8 cellular contexts compared by ENCODE assay signal in genomic region chr22:17057959-17058814, GRCh38. TPM values are rescaled to one million over a fixed set of nuclear protein-coding genes. Genes with fewer than 3 reads are reported as not detected.
A peak's percentile ranks its signal among the peaks of the same experiment; 100 is the strongest.
DNase-seq lines count a peak whose midpoint lies in the region; ATAC-seq and TF ChIP-seq lines count a peak whose summit lies in the region.

No MANE protein-coding gene starts in this region.

- H3K36me3 ChIP-seq in DND-41 (ENCODE audit: insufficient read depth, low read length) (no peaks in the 10 kb centered on the region), PC-3 (ENCODE audit: low read depth, low read length) (no peaks in the 10 kb centered on the region), aorta (ENCODE audit: control insufficient read depth in 1 of 2, insufficient read depth in 2 of 2, low read length in 1 of 2) (no peaks in the 10 kb centered on the region)

- peak; percentile 90 for ATAC-seq in DND-41 (ENCODE audit: insufficient read depth, low read depth)
- peak; percentile 69 for ATAC-seq in PC-3
- ATAC-seq in aorta (ENCODE audit: low FRiP score) = peak; percentile 82
- no peak for ATAC-seq in GM19324 (IDR thresholded peaks at IDR 0.05; ENCODE audit: low FRiP score, unreplicated experiment)

- no peaks in the 10 kb centered on the region for H3K9me2 ChIP-seq in PC-3 (replicated peaks; ENCODE audit: low read length)

- no peaks in the 10 kb centered on the region for H3F3A ChIP-seq in PC-3 (ENCODE audit: low read length, unreplicated experiment)

- H3K79me2 ChIP-seq in DND-41 (ENCODE audit: insufficient read depth, low read length) (no peaks in the 10 kb centered on the region), PC-3 (ENCODE audit: low read length) (no peaks in the 10 kb centered on the region)

- H3K9ac ChIP-seq in DND-41 (ENCODE audit: low read depth, low read length) (no peak overlapping the region), PC-3 (ENCODE audit: low read length) (no peak overlapping the region)

- H3K4me2 ChIP-seq in DND-41 (ENCODE audit: insufficient read depth, low read length) (no peak overlapping the region), PC-3 (ENCODE audit: low read length) (no peak overlapping the region)

- H3K27ac ChIP-seq in DND-41 (ENCODE audit: low read length) (no peak overlapping the region), PC-3 (ENCODE audit: low read length) (no peak overlapping the region), aorta (ENCODE audit: low read depth in 1 of 2, low read length in 2 of 2) (no peak overlapping the region)

- H4K20me1 ChIP-seq in DND-41 (ENCODE audit: insufficient read depth, low read length) = no peaks in the 10 kb centered on the region
- no peaks in the 10 kb centered on the region for H4K20me1 ChIP-seq in PC-3 (ENCODE audit: low read length)

- CTCF ChIA-PET in PC-3 (lab: Charles Lee) = interaction anchor here (0.5 to 1.0 kb wide), 3 partner anchors 126 to 140 kb away, joined by 4 read pairs; no protein-coding TSS in a partner anchor

- H3K4me3 ChIP-seq in DND-41 (ENCODE audit: low read depth in 1 of 2, low read length in 2 of 2) (no peak overlapping the region), PC-3 (ENCODE audit: low read length) (no peak overlapping the region), aorta (ENCODE audit: low read length in 2 of 2) (no peak overlapping the region)

- H3K4me1 ChIP-seq in DND-41 (ENCODE audit: insufficient read depth, low read length) (peaks cover 2% of the 10 kb centered on the region; the same call in 1 of the 2 replicates), PC-3 (ENCODE audit: insufficient read depth, low read length) (no peaks in the 10 kb centered on the region), aorta (ENCODE audit: control insufficient read depth in 1 of 2, insufficient read depth in 2 of 2, low read length in 2 of 2) (no peaks in the 10 kb centered on the region)

- intact Hi-C loops in PC-3 (cut with micrococcal nuclease) (no loop called here), aorta (cut with DNase I) (loop anchor here in 1 of 2 donors (10.0 kb wide), 1 partner anchor 143 kb away; no protein-coding TSS in a partner anchor)

- peak; percentile 96 for TF ChIP-seq CTCF in DND-41 (IDR thresholded peaks at IDR 0.05; ENCODE audit: borderline replicate concordance, extremely low read depth, low read length, poor library complexity, severe bottlenecking)
- TF ChIP-seq CTCF in PC-3 (conservative IDR thresholded peaks at IDR 0.05; ENCODE audit: low read depth, low read length) = peak; percentile 80

- H3K27me3 ChIP-seq in DND-41 (ENCODE audit: insufficient read depth, low read length, poor library complexity) (no peaks in the 10 kb centered on the region), PC-3 (ENCODE audit: low read length) (peaks cover 9% of the 10 kb centered on the region; the same call in 1 of the 2 replicates), aorta (ENCODE audit: control insufficient read depth in 1 of 2, insufficient read depth in 2 of 2, low read length in 1 of 2) (no peaks in the 10 kb centered on the region)

- POLR2A ChIA-PET in PC-3 (lab: Charles Lee; ENCODE audit: unreplicated experiment) = no interaction called here

- 27 to 28% methylated on average over 11 of the region's 11 CpGs for WGBS in aorta, 2 donors

- H2AFZ ChIP-seq in DND-41 (ENCODE audit: low read depth, low read length) = no peak overlapping the region
- H2AFZ ChIP-seq in PC-3 (ENCODE audit: low read length) = no peak overlapping the region

- DNase-seq in DND-41 (peak; percentile 64), HS-27A (ENCODE audit: low read depth) (peak; percentile 35), PC-3 (peak; percentile 71), foreskin melanocyte (peak; percentile 62), non-pigmented ciliary epithelial cell (ENCODE audit: low read depth) (peak; percentile 44), aorta (no peak)
- peak; percentile 22 for DNase-seq in activated effector memory CD4-positive, alpha-beta T cell treated with Interleukin-2 at 50 U/mL for 16 hours

- H3K9me3 ChIP-seq in DND-41 (ENCODE audit: insufficient read depth, low read length, severe bottlenecking) (no peaks in the 10 kb centered on the region), PC-3 (ENCODE audit: low read length) (no peaks in the 10 kb centered on the region), aorta (ENCODE audit: control insufficient read depth, low read length) (no peaks in the 10 kb centered on the region)

- no TSS peak for BruUV-seq in PC-3 (replicated peaks; lab: Mats Ljungman, UMichigan)

RNA-seq across cellular contexts. Expression of gene IL17RA, which starts 26.6 kb away (rescaled TPM):
- total RNA-seq in PC-3 (2014; rRNA removed) (5.9 and 8.9 TPM in 2 replicates), aorta (10 to 100 TPM; 19.9 to 28.3 TPM)
- polyA plus RNA-seq in aorta = 1 to 10 TPM; 3.0 to 9.4 TPM

RNA-seq across cellular contexts. Expression of gene GAB4, which starts 50.2 kb away (rescaled TPM):
- not detected in 2 replicates for total RNA-seq in PC-3 (2014; rRNA removed)
- total RNA-seq in aorta = not detected
- polyA plus RNA-seq in aorta = not detected

Comparison
In these comparisons a context has a peak if more than half of its experiments do, and no peak if none do; other contexts are left out.
1. DNase-seq: peak in DND-41 (single experiment), HS-27A (single experiment), PC-3 (single experiment), activated effector memory CD4-positive, alpha-beta T cell treated with Interleukin-2 at 50 U/mL for 16 hours (single experiment), foreskin melanocyte (single experiment) and non-pigmented ciliary epithelial cell (single experiment); none in aorta (0 of 2).